21 cellular contexts compared by ENCODE assay signal in the genomic region with DNA sequence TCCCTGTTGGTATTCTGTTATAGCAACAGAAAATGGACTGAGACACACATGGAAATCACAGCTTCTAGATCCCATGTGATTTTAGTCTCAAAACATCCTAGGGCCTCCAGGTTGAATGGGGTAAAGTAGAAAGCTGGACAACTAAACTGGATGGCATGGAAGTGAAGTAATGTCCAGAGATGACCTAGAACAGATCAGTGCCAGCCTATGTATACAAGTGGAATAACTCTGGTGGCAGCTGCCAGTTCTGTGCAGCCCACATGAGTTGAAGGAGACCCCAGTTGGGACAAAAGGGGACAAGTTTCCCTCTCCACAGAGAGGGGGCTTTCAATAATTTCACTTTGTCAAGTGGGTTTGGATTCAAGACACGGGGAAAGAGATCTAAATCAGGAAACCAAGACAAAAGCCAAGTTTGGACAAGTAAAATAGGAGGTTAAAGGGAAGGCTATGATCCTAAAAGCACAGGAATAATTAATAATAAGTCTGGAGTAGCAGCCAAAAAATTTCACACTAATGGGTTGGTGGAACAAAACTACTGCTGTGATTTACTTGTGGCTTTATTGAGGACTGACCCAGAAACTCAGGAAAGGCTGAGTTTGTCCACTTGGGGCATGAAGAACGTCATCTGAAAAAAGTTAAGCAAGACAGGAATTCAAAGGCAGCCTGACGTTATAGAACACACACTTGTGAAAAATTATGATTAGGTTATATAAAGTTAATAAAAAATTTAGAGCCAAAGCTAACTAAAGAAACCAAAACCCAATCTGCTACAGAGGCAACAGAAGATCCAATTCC.
"Had no signal": no experiment of that assay in that cellular context is flagged by ENCODE, and none has a peak within 500 bp of the region (broad histone marks: within the 10 kb centered on the region; RNA-seq: fewer than 3 reads in every experiment).

No MANE protein-coding gene starts in this region.

- H3K27ac ChIP-seq: RWPE1, SJSA1, SK-N-MC had no signal

- H3K4me3 ChIP-seq: SJSA1, SK-N-MC had no signal

- H3K27me3 ChIP-seq: SJSA1 had no signal

- H3K9me3 ChIP-seq: SJSA1 had no signal

- DNase-seq: IMR-90; Karpas-422; KG1; MM.1S; NCI-H1436 treated with DMSO at 0.1 percent for 48 hours; NCI-H1694; NCI-H187 treated with DMSO at 0.1 percent for 48 hours; NCI-H2029 treated with DMSO at 0.1 percent for 48 hours; NCI-H2107; NCI-H226; NCI-H446; NCI-H510A; NCI-H82; NK-92 treated with Interleukin-12 subunit alpha and Interleukin-12 subunit beta, amount 100 ng/mL, for 24 hours; PC-3; SIG-M5 had no signal

- ATAC-seq: HepG2, Panc1, PC-3 had no signal

- H3K4me1 ChIP-seq: SJSA1 had no signal

- H3K36me3 ChIP-seq: SJSA1 had no signal
